Comparison of ENCODE assay signal across 8 cellular contexts in the genomic region with DNA sequence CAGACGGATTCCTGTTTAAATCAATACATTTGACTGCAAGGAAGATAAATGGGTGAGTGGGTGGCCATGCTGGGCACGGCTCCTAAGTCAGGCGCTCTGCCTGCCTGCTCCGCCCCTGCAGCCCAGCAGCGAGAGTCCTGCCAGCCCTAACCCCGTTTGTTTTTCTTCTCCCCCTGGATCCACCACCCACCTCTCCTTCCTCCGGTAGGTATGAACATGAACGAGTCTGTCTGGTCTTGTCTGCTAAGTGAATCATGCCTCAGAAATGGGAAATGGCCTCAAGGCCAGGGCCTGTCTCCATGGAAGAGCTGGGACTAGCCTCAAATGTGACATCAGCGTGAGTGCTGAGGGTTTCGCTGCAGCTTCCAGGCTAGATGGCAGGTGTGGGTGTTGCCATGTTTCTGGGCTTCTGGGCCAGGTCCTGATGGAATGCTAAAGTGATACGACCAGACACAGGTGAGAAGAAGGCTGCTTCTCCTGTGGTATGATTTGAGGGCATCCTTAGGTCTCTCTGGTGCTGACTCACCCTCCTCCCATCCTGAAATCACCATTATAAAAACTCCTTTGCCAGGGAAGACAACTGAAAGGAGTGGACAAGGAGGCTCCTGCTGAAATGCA. TPM values are rescaled to one million over a fixed set of nuclear protein-coding genes. Genes with fewer than 3 reads are reported as not detected.
DNase-seq lines count a peak whose midpoint lies in the region; ATAC-seq and TF ChIP-seq lines count a peak whose summit lies in the region.

No MANE protein-coding gene starts in this region.

- H3K4me1 ChIP-seq in muscle layer of colon (ENCODE audit: insufficient read depth, low read length), result peaks cover 23% of the 10 kb centered on the region

- no peaks in the 10 kb centered on the region for H3K36me3 ChIP-seq in muscle layer of colon (ENCODE audit: insufficient read depth, low read length)

- peak overlapping the region; percentile 3 for H3K9ac ChIP-seq in muscle layer of colon (ENCODE audit: low read length)

- CTCF ChIA-PET in AG04450 (lab: Charles Lee), result interaction anchor here (0.7 kb wide), 1 partner anchor 19 kb away, joined by 4 read pairs; no protein-coding TSS in a partner anchor

- no peak for TF ChIP-seq CTCF in AG04450 (IDR thresholded peaks at IDR 0.05; ENCODE audit: low read depth, low read length)

- POLR2A ChIA-PET in AG04450 (lab: Yijun Ruan, JAX), result no interaction called here

- H3K27ac ChIP-seq in AG04450 (ENCODE audit: low read depth, low read length) (peak overlapping the region; percentile 83), muscle layer of colon (ENCODE audit: low read depth, low read length) (peak overlapping the region; percentile 77)

- ATAC-seq in esophagus mucosa (peak; percentile 92), GM18868 (IDR thresholded peaks at IDR 0.05; ENCODE audit: unreplicated experiment) (no peak)

- H3K9me3 ChIP-seq in AG04450 (ENCODE audit: control insufficient read depth, insufficient read depth, low read length), result no peaks in the 10 kb centered on the region
- H3K9me3 ChIP-seq in muscle layer of colon (ENCODE audit: low read length), result no peaks in the 10 kb centered on the region

- peak overlapping the region; percentile 31 for H3K4me3 ChIP-seq in AG04450 (ENCODE audit: low read depth, low read length)
- H3K4me3 ChIP-seq in muscle layer of colon (ENCODE audit: low read depth in 1 of 2, low read length in 2 of 2), result peak overlapping the region in 1 of 2 donors; percentile 28

- no peak for DNase-seq in AG04450 (ENCODE audit: low read depth, low spot score)
- peak; percentile 96 for DNase-seq in NCI-H226
- DNase-seq in NOMO-1 treated with DMSO at 0.1 percent for 48 hours (lab: John Stamatoyannopoulos, UW; ENCODE audit: unreplicated experiment), result no peak
- DNase-seq in NCI-H1092 (lab: John Stamatoyannopoulos, UW), result no peak
- DNase-seq in NCI-H2081 treated with DMSO at 0.1 percent for 48 hours (lab: John Stamatoyannopoulos, UW), result no peak

- no peaks in the 10 kb centered on the region for H3K27me3 ChIP-seq in AG04450 (ENCODE audit: control insufficient read depth, insufficient read depth, low read length)
- no peaks in the 10 kb centered on the region for H3K27me3 ChIP-seq in muscle layer of colon (ENCODE audit: control insufficient read depth in 1 of 2, insufficient read depth in 2 of 2, low read length in 2 of 2)

RNA-seq across cellular contexts. Expression of gene FEM1B, which starts 5.6 kb away (rescaled TPM):
- polyA plus RNA-seq in AG04450 (2011; rRNA removed), result 46.5 and 55.1 TPM in 2 replicates
- 167 and 205 TPM in 2 replicates for polyA minus RNA-seq in AG04450 (2011; rRNA and poly(A)+ RNA removed)
- total RNA-seq in esophagus mucosa, result 46.8 TPM

RNA-seq across cellular contexts. Expression of gene CLN6, which starts 42.4 kb away (rescaled TPM):
- polyA plus RNA-seq in AG04450 (2011; rRNA removed), result 13.0 and 16.0 TPM in 2 replicates
- 32.4 and 32.8 TPM in 2 replicates for polyA minus RNA-seq in AG04450 (2011; rRNA and poly(A)+ RNA removed)
- total RNA-seq in esophagus mucosa, result 18.5 TPM
